ENCODE assay signal across 7 cellular contexts in genomic region chr4:86934147-86934771, GRCh38. TPM values are rescaled to one million over a fixed set of nuclear protein-coding genes. Genes with fewer than 3 reads are reported as not detected.
DNase-seq lines count a peak whose midpoint lies in the region; ATAC-seq and TF ChIP-seq lines count a peak whose summit lies in the region.

No MANE protein-coding gene starts in this region.

- H3K79me1 ChIP-seq in neuronal stem cell (ENCODE audit: low read depth, low read length) = peaks cover 1% of the 10 kb centered on the region

- peak overlapping the region; percentile 52 for H3K18ac ChIP-seq in neuronal stem cell (ENCODE audit: low read length)

- H3K4me2 ChIP-seq in SK-N-SH (peak overlapping the region; percentile 88), neuronal stem cell (ENCODE audit: insufficient read depth, low read length, poor library complexity, severe bottlenecking) (peak overlapping the region; percentile 69)

- POLR2A ChIA-PET in SK-N-SH (lab: Yijun Ruan, JAX) = interaction anchor here (1.3 to 1.6 kb wide), 3 partner anchors 12 to 98 kb away, joined by 3 to 14 read pairs (median 5); no protein-coding TSS in a partner anchor

- DNase-seq in HFF-Myc (ENCODE audit: extremely low read depth, low read depth) = no peak
- peak; percentile 25 for DNase-seq in SK-N-SH
- DNase-seq in epithelial cell of esophagus (ENCODE audit: low read depth) = peak; percentile 20
- no peak for DNase-seq in neuronal stem cell (ENCODE audit: low spot score)
- no peak for DNase-seq in NCI-H128 (lab: John Stamatoyannopoulos, UW; ENCODE audit: unreplicated experiment)

- no peak overlapping the region for H2BK120ac ChIP-seq in neuronal stem cell (ENCODE audit: low read depth, low read length)

- peaks cover 19% of the 10 kb centered on the region for H3F3A ChIP-seq in SK-N-SH (replicated peaks; ENCODE audit: insufficient read depth)

- H3K27me3 ChIP-seq in SK-N-SH (ENCODE audit: insufficient read depth) (no peaks in the 10 kb centered on the region), neuronal stem cell (ENCODE audit: control insufficient read depth in 3 of 3, insufficient read depth in 3 of 3, low read depth in 1 of 3, low read length in 3 of 3) (peaks cover 0 to 5% (median 0%) of the 10 kb centered on the region in 3 experiments)

- CTCF ChIA-PET in SK-N-SH (lab: Yijun Ruan, JAX) = interaction anchor here (0.6 to 3.3 kb wide), 12 partner anchors 11 to 437 kb away, joined by 3 to 22 read pairs (median 3); no protein-coding TSS in a partner anchor

- H2BK5ac ChIP-seq in neuronal stem cell (ENCODE audit: low read length) = no peak overlapping the region

- H2BK15ac ChIP-seq in neuronal stem cell (ENCODE audit: low read length) = no peak overlapping the region

- H3K4me1 ChIP-seq in SK-N-SH (ENCODE audit: control insufficient read depth in 1 of 2, insufficient read depth in 2 of 2, low read depth in 1 of 2, low read length in 1 of 2) = peaks cover 4 to 11% of the 10 kb centered on the region in 2 experiments; a peak in 3 of 4 replicates
- peaks cover 0 to 1% of the 10 kb centered on the region in 2 donors for H3K4me1 ChIP-seq in neuronal stem cell (ENCODE audit: control insufficient read depth in 2 of 2, insufficient read depth in 1 of 2, low read depth in 1 of 2, low read length in 2 of 2)

- H3K9ac ChIP-seq in SK-N-SH (peak overlapping the region; percentile 79), neuronal stem cell (ENCODE audit: low read depth, low read length, poor library complexity) (no peak overlapping the region)

- no peak for TF ChIP-seq EP300 in SK-N-SH (IDR thresholded peaks at IDR 0.05; ENCODE audit: borderline replicate concordance in 1 of 2, low read depth in 1 of 2, low read length in 1 of 2)

- H3K14ac ChIP-seq in neuronal stem cell (ENCODE audit: low read length) = no peak overlapping the region

- H2BK12ac ChIP-seq in neuronal stem cell (ENCODE audit: low read length) = no peak overlapping the region

- H3K27ac ChIP-seq in SK-N-SH (ENCODE audit: low read depth in 2 of 2, low read length in 1 of 2) (peak overlapping the region; percentile 77 to 78), neuronal stem cell (replicated peaks; ENCODE audit: low read length) (no peak overlapping the region)

- H3K4me3 ChIP-seq in HFF-Myc (replicated peaks; ENCODE audit: low read depth, low read length) = peak overlapping the region; percentile 67
- H3K4me3 ChIP-seq in SK-N-SH (ENCODE audit: low read depth in 2 of 2, low read length in 1 of 2) = peak overlapping the region; percentile 71 to 84
- peak overlapping the region; percentile 70 for H3K4me3 ChIP-seq in epithelial cell of esophagus (ENCODE audit: low read length)
- peak overlapping the region; percentile 67 to 73 for H3K4me3 ChIP-seq in neuronal stem cell (ENCODE audit: low read length in 2 of 2)

- H3K23ac ChIP-seq in neuronal stem cell (ENCODE audit: low read depth, low read length, poor library complexity) = peak overlapping the region; percentile 99

- whole genome bisulfite sequencing in SK-N-SH (ENCODE audit: low lambda C conversion rate) = 20% methylated on average over 15 of the region's 15 CpGs
- WGBS in neuronal stem cell (ENCODE audit: extremely low coverage in 2 of 2, insufficient read length in 2 of 2, insufficient replicate concordance in 1 of 2), 2 donors = no CpG with 5 or more reads among the region's 15 CpGs

- no peaks in the 10 kb centered on the region for H4K20me1 ChIP-seq in SK-N-SH (ENCODE audit: insufficient read depth)

- H4K8ac ChIP-seq in neuronal stem cell (ENCODE audit: low read depth, low read length) = no peak overlapping the region

- H3K36me3 ChIP-seq in SK-N-SH (replicated peaks in 1 of 2; ENCODE audit: control insufficient read depth in 1 of 2, insufficient read depth in 2 of 2, low read length in 1 of 2) (no peaks in the 10 kb centered on the region), neuronal stem cell (replicated peaks in 1 of 2; ENCODE audit: control insufficient read depth in 2 of 2, insufficient read depth in 2 of 2, low read length in 2 of 2) (no peaks in the 10 kb centered on the region)

- H2AFZ ChIP-seq in SK-N-SH (ENCODE audit: low read depth) (peak overlapping the region; percentile 99), neuronal stem cell (ENCODE audit: low read length) (peak overlapping the region; percentile 97)

- no peak for TF ChIP-seq RAD21 in SK-N-SH (IDR thresholded peaks at IDR 0.05; ENCODE audit: low read length)

- peaks cover 4% of the 10 kb centered on the region; the same call in 1 of the 2 replicates for H3K79me2 ChIP-seq in SK-N-SH (ENCODE audit: insufficient read depth)

- no peak overlapping the region for H2AK5ac ChIP-seq in neuronal stem cell (ENCODE audit: low read depth, low read length)

- H3K4ac ChIP-seq in neuronal stem cell (ENCODE audit: low read length) = no peak overlapping the region

- ATAC-seq in HG02938 (IDR thresholded peaks at IDR 0.05; ENCODE audit: unreplicated experiment) = no peak
- ATAC-seq in HG03139 (IDR thresholded peaks at IDR 0.05; ENCODE audit: unreplicated experiment) = no peak

- H3K9me3 ChIP-seq in SK-N-SH (no peaks in the 10 kb centered on the region), neuronal stem cell (replicated peaks in 1 of 2; ENCODE audit: control insufficient read depth in 2 of 2, insufficient read depth in 1 of 2, low read depth in 1 of 2, low read length in 2 of 2) (no peaks in the 10 kb centered on the region)

- no peak overlapping the region for H4K91ac ChIP-seq in neuronal stem cell (ENCODE audit: low read depth, low read length, poor library complexity)

- no peaks in the 10 kb centered on the region for H3K9me2 ChIP-seq in SK-N-SH

- no peak for TF ChIP-seq CTCF in HFF-Myc (IDR thresholded peaks at IDR 0.05; ENCODE audit: low read depth, low read length, missing control alignments)
- no peak for TF ChIP-seq CTCF in SK-N-SH (IDR thresholded peaks at IDR 0.05)
- TF ChIP-seq CTCF in epithelial cell of esophagus (IDR thresholded peaks at IDR 0.05; ENCODE audit: insufficient read depth, low read depth, low read length, missing control alignments) = no peak

TF ChIP-seq in SK-N-SH, 30 proteins besides CTCF, POLR2A, EP300 and RAD21:
- TF ChIP-seq FOXJ3 (CRISPR knock-in tag; IDR thresholded peaks at IDR 0.05) = no peak
- TF ChIP-seq EZH2phosphoT487 (IDR thresholded peaks at IDR 0.05; ENCODE audit: borderline replicate concordance, low read depth) = no peak
- no peak for TF ChIP-seq SIN3A (IDR thresholded peaks at IDR 0.05; ENCODE audit: borderline replicate concordance, low read depth, low read length)
- TF ChIP-seq NFIC (IDR thresholded peaks at IDR 0.05; ENCODE audit: borderline replicate concordance) = no peak
- no peak for TF ChIP-seq ZBTB33 (IDR thresholded peaks at IDR 0.05; ENCODE audit: borderline replicate concordance, low read depth)
- no peak for TF ChIP-seq TEAD4 (IDR thresholded peaks at IDR 0.05; ENCODE audit: borderline replicate concordance, insufficient read depth)
- TF ChIP-seq MAX (IDR thresholded peaks at IDR 0.05; ENCODE audit: low read depth) = no peak
- TF ChIP-seq MEF2A (IDR thresholded peaks at IDR 0.05; ENCODE audit: borderline replicate concordance, low read depth) = no peak
- TF ChIP-seq RXRA (IDR thresholded peaks at IDR 0.05; ENCODE audit: borderline replicate concordance, low read depth) = 0 out of 2 replicates have a peak, but pooled peaks have one; percentile 14
- no peak for TF ChIP-seq GATA2 (CRISPR knock-in tag; IDR thresholded peaks at IDR 0.05)
- no peak for TF ChIP-seq NRF1 (IDR thresholded peaks at IDR 0.05; ENCODE audit: low read depth, low read length)
- no peak for TF ChIP-seq GABPA (IDR thresholded peaks at IDR 0.05; ENCODE audit: low read depth)
- TF ChIP-seq MXI1 (IDR thresholded peaks at IDR 0.05; ENCODE audit: low read depth, low read length) = peak; percentile 56; the same call in 1 of the 2 replicates
- peak; percentile 54; the same call in 1 of the 2 replicates for TF ChIP-seq POLR2AphosphoS5 (IDR thresholded peaks at IDR 0.05; ENCODE audit: low read depth, low read length)

RNA-seq across cellular contexts. Expression of gene AFF1, which starts 0.6 kb away (rescaled TPM):
- 2.2 and 2.7 TPM in 2 replicates for polyA plus RNA-seq in SK-N-SH (2012; rRNA removed)
- 3.4 and 3.8 TPM in 2 replicates for polyA plus RNA-seq in SK-N-SH (2012; cell fraction: cytosol; rRNA removed)
- 8.8 and 9.5 TPM in 2 replicates for polyA plus RNA-seq in SK-N-SH (2012; cell fraction: nucleus; rRNA removed)
- 21.2 TPM for polyA plus RNA-seq in neuronal stem cell (2013, experiment 1 of 2)
- polyA plus RNA-seq in neuronal stem cell (2013, experiment 2 of 2) = 23.7 TPM

RNA-seq across cellular contexts. Expression of gene C4orf36, which starts 42.0 kb away (rescaled TPM):
- polyA plus RNA-seq in SK-N-SH (2012; rRNA removed) = 0.71 and 0.93 TPM in 2 replicates
- 1.1 and 1.3 TPM in 2 replicates for polyA plus RNA-seq in SK-N-SH (2012; cell fraction: cytosol; rRNA removed)
- 0.26 and 0.32 TPM in 2 replicates for polyA plus RNA-seq in SK-N-SH (2012; cell fraction: nucleus; rRNA removed)
- polyA plus RNA-seq in neuronal stem cell (2013, experiment 1 of 2) = 1.6 TPM
- 2.2 TPM for polyA plus RNA-seq in neuronal stem cell (2013, experiment 2 of 2)

Comparison
In these comparisons a context has a peak if more than half of its experiments do, and no peak if none do; other contexts are left out.
1. DNase-seq: peak in SK-N-SH (single experiment) and epithelial cell of esophagus (single experiment); none in HFF-Myc (single experiment), neuronal stem cell (single experiment) and NCI-H128 (single experiment).
2. Peak in every context shown above with its lines, with median percentiles within 50 percentile points of each other: H3K4me3 ChIP-seq.